Comparison of ENCODE assay signal across 9 cellular contexts in the genomic region with DNA sequence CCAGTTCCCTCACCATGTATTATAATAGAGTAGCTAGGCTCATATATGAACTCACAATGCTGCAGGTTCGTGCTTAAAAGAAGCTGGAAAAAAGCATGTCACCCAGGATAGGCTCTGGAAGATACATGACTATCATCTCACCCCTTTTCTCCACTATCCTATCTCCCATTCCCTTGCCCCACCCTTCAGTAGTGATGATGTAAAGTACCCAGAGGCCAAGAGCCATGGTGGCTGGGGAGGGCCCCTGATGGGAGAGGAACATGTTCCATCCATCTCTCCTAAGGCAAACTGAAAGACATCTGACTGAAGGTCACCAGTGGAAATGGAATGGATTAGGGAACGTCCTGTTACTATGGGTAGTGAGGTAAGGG. TPM values are rescaled to one million over a fixed set of nuclear protein-coding genes. Genes with fewer than 3 reads are reported as not detected.
DNase-seq lines count a peak whose midpoint lies in the region; ATAC-seq and TF ChIP-seq lines count a peak whose summit lies in the region.
"Had no signal": no experiment of that assay in that cellular context is flagged by ENCODE, and none has a peak within 500 bp of the region (broad histone marks: within the 10 kb centered on the region; RNA-seq: fewer than 3 reads in every experiment).

No MANE protein-coding gene starts in this region.

- TF ChIP-seq CTCF in thoracic aorta (IDR thresholded peaks at IDR 0.05) (no peak), smooth muscle cell (IDR thresholded peaks at IDR 0.05; ENCODE audit: borderline replicate concordance, insufficient read depth, poor library complexity, severe bottlenecking) (no peak)

- no peak overlapping the region for H3K9ac ChIP-seq in smooth muscle cell (ENCODE audit: low read depth)

- peaks cover 2% of the 10 kb centered on the region for H3K36me3 Mint-ChIP-seq in activated naive CD8-positive, alpha-beta T cell
- peaks cover 3% of the 10 kb centered on the region for H3K36me3 Mint-ChIP-seq in activated naive CD8-positive, alpha-beta T cell treated with anti-CD3 and anti-CD28 coated beads for 36 hours

- H3K4me1 Mint-ChIP-seq in activated naive CD8-positive, alpha-beta T cell (ENCODE audit: low read depth) = peaks cover 9% of the 10 kb centered on the region
- peaks cover 8% of the 10 kb centered on the region for H3K4me1 Mint-ChIP-seq in activated naive CD8-positive, alpha-beta T cell treated with anti-CD3 and anti-CD28 coated beads for 36 hours

- H3K27me3 ChIP-seq in right cardiac atrium (ENCODE audit: control insufficient read depth, insufficient read depth) (no peaks in the 10 kb centered on the region), thoracic aorta (replicated peaks; ENCODE audit: insufficient read depth) (no peaks in the 10 kb centered on the region), smooth muscle cell (ENCODE audit: low read depth) (no peaks in the 10 kb centered on the region)

- H3K4me3 ChIP-seq in right cardiac atrium (ENCODE audit: low read length) (no peak overlapping the region), thoracic aorta (peak overlapping the region; percentile 58), smooth muscle cell (no peak overlapping the region)

- H2AFZ ChIP-seq in smooth muscle cell (ENCODE audit: low read depth) = no peak overlapping the region

- 49% methylated on average over 2 of the region's 2 CpGs for whole genome bisulfite sequencing in right cardiac atrium
- WGBS in smooth muscle cell (ENCODE audit: low lambda C conversion rate) = 51% methylated on average over 2 of the region's 2 CpGs

- H3K4me1 ChIP-seq in right cardiac atrium (ENCODE audit: control insufficient read depth, insufficient read depth, low read length) (peaks cover 2% of the 10 kb centered on the region), thoracic aorta (ENCODE audit: control insufficient read depth in 1 of 2, low read depth in 2 of 2) (peaks cover 7 to 20% of the 10 kb centered on the region in 2 donors), smooth muscle cell (ENCODE audit: low read depth) (no peaks in the 10 kb centered on the region)

- H3K27me3 Mint-ChIP-seq in activated naive CD8-positive, alpha-beta T cell = no peaks in the 10 kb centered on the region
- no peaks in the 10 kb centered on the region for H3K27me3 Mint-ChIP-seq in activated naive CD8-positive, alpha-beta T cell treated with anti-CD3 and anti-CD28 coated beads for 36 hours
- H3K27me3 Mint-ChIP-seq: naive thymus-derived CD8-positive, alpha-beta T cell had no signal

- no peak overlapping the region for H3K27ac ChIP-seq in right cardiac atrium (ENCODE audit: low read length)
- no peak overlapping the region for H3K27ac ChIP-seq in thoracic aorta
- H3K27ac ChIP-seq in smooth muscle cell (ENCODE audit: low read depth) = no peak overlapping the region

- no peak for DNase-seq in activated naive CD8-positive, alpha-beta T cell treated with anti-CD3 and anti-CD28 coated beads for 36 hours
- peak; percentile 13 for DNase-seq in SK-MEL-5 (ENCODE audit: low read depth, low spot score)
- no peak for DNase-seq in right cardiac atrium
- no peak for DNase-seq in thoracic aorta (ENCODE audit: low spot score)
- no peak for DNase-seq in hepatic stellate cell (ENCODE audit: low spot score)
- DNase-seq in smooth muscle cell (lab: John Stamatoyannopoulos, UW; ENCODE audit: unreplicated experiment) = no peak
- no peak for DNase-seq in effector CD4-positive, alpha-beta T cell

- no peaks in the 10 kb centered on the region for H3F3A ChIP-seq in smooth muscle cell (ENCODE audit: low read depth)

- in situ Hi-C loops in SK-MEL-5 (cut with HindIII; ENCODE audit: low pct_unique_long_range_greater_than_20kb, low sequenced_read_pairs) = no loop called here

- H3K79me2 ChIP-seq in smooth muscle cell (ENCODE audit: low read depth) = no peaks in the 10 kb centered on the region

- intact Hi-C loops in right cardiac atrium (cut with DNase I) = loop anchor here in 2 of 4 donors (10.0 kb wide), 1 partner anchor 113 kb away; no protein-coding TSS in a partner anchor

- peaks cover under 1% of the 10 kb centered on the region for H3K36me3 ChIP-seq in thoracic aorta
- H3K36me3 ChIP-seq in smooth muscle cell (ENCODE audit: low read depth) = no peaks in the 10 kb centered on the region

- H3K4me3 Mint-ChIP-seq in activated naive CD8-positive, alpha-beta T cell = no peak overlapping the region
- no peak overlapping the region for H3K4me3 Mint-ChIP-seq in activated naive CD8-positive, alpha-beta T cell treated with anti-CD3 and anti-CD28 coated beads for 36 hours

- H3K27ac Mint-ChIP-seq in activated naive CD8-positive, alpha-beta T cell = peak overlapping the region; percentile 31
- H3K27ac Mint-ChIP-seq in activated naive CD8-positive, alpha-beta T cell treated with anti-CD3 and anti-CD28 coated beads for 36 hours = no peak overlapping the region

- no peak overlapping the region for H3K4me2 ChIP-seq in smooth muscle cell

- peak; percentile 39 to 40 for ATAC-seq in right cardiac atrium
- no peak for ATAC-seq in thoracic aorta (ENCODE audit: insufficient number of reproducible peaks, low FRiP score, low read depth)

- H4K20me1 ChIP-seq in smooth muscle cell (ENCODE audit: low read depth) = no peaks in the 10 kb centered on the region

- no peaks in the 10 kb centered on the region for H3K9me3 ChIP-seq in right cardiac atrium (ENCODE audit: control insufficient read depth, low read length)
- no peaks in the 10 kb centered on the region for H3K9me3 ChIP-seq in thoracic aorta
- H3K9me3 ChIP-seq in smooth muscle cell (replicated peaks; ENCODE audit: low read depth) = no peaks in the 10 kb centered on the region

- no peaks in the 10 kb centered on the region for H3K9me3 Mint-ChIP-seq in activated naive CD8-positive, alpha-beta T cell (ENCODE audit: low read depth)
- no peaks in the 10 kb centered on the region for H3K9me3 Mint-ChIP-seq in activated naive CD8-positive, alpha-beta T cell treated with anti-CD3 and anti-CD28 coated beads for 36 hours
- H3K9me3 Mint-ChIP-seq: naive thymus-derived CD8-positive, alpha-beta T cell had no signal

RNA-seq across cellular contexts. Expression of gene RBBP5, which starts 20.3 kb away (rescaled TPM):
- 10 to 100 TPM; 22.7 to 26.9 TPM for total RNA-seq in activated naive CD8-positive, alpha-beta T cell treated with anti-CD3 and anti-CD28 coated beads for 36 hours
- total RNA-seq in SK-MEL-5 (2014; rRNA removed; shearing (Covaris generic)) = 19.7 and 20.1 TPM in 2 replicates
- polyA plus RNA-seq in SK-MEL-5 (2015; cell fraction: cytosol; rRNA removed) = 15.3 and 19.2 TPM in 2 replicates
- polyA plus RNA-seq in SK-MEL-5 (2015; cell fraction: nucleus; rRNA removed) = 9.5 and 9.9 TPM in 2 replicates
- total RNA-seq in right cardiac atrium (10 to 100 TPM in 3 of 4 donors, 1 to 10 TPM in 1; 9.9 to 13.1 (median 11.7) TPM), thoracic aorta (10 to 100 TPM in 1 of 2 donors, 1 to 10 TPM in 1; 9.2 to 13.5 TPM), smooth muscle cell (18.8 and 19.0 TPM in 2 replicates)
- polyA plus RNA-seq in right cardiac atrium (5.4 TPM), smooth muscle cell (9.3 and 12.8 TPM in 2 replicates)

RNA-seq across cellular contexts. Expression of gene TMEM81, which starts 57.8 kb away (rescaled TPM):
- total RNA-seq in activated naive CD8-positive, alpha-beta T cell treated with anti-CD3 and anti-CD28 coated beads for 36 hours = 1 to 10 TPM; 1.5 to 2.4 TPM
- 1.3 and 1.9 TPM in 2 replicates for total RNA-seq in SK-MEL-5 (2014; rRNA removed; shearing (Covaris generic))
- polyA plus RNA-seq in SK-MEL-5 (2015; cell fraction: cytosol; rRNA removed) = 2.9 and 3.4 TPM in 2 replicates
- 1.5 and 3.6 TPM in 2 replicates for polyA plus RNA-seq in SK-MEL-5 (2015; cell fraction: nucleus; rRNA removed)
- total RNA-seq in right cardiac atrium (1 to 10 TPM; 1.6 to 3.5 (median 2.8) TPM), thoracic aorta (under 1 TPM; 0.41 to 0.85 TPM), smooth muscle cell (0.54 and 1.9 TPM in 2 replicates)
- polyA plus RNA-seq in right cardiac atrium (2.6 TPM), smooth muscle cell (0.92 and 1.8 TPM in 2 replicates)
